ENCODE assay signal across 17 cellular contexts in genomic region chr11:29306527-29306926, GRCh38.
A peak's percentile ranks its signal among the peaks of the same experiment; 100 is the strongest.
DNase-seq lines count a peak whose midpoint lies in the region; ATAC-seq and TF ChIP-seq lines count a peak whose summit lies in the region.
"Had no signal": no experiment of that assay in that cellular context is flagged by ENCODE, and none has a peak within 500 bp of the region (broad histone marks: within the 10 kb centered on the region; RNA-seq: fewer than 3 reads in every experiment).

No MANE protein-coding gene starts in this region.

- ATAC-seq in SK-N-SH treated with all-trans-retinoic acid at 6 μM for 48 hours: peak; percentile 91
- no peak for ATAC-seq in mucosa of descending colon
- ATAC-seq: CD8-positive, alpha-beta T cell; effector memory CD8-positive, alpha-beta T cell; left lung; naive thymus-derived CD8-positive, alpha-beta T cell; upper lobe of right lung had no signal

- intact Hi-C loops in mucosa of descending colon (cut with DNase I, micrococcal nuclease): no loop called here

- no peak for TF ChIP-seq POLR2A in Peyer's patch (IDR thresholded peaks at IDR 0.05)

- H3K4me3 ChIP-seq in retinal pigment epithelial cell (ENCODE audit: low read length): no peak overlapping the region
- H3K4me3 ChIP-seq in Peyer's patch: no peak overlapping the region
- no peak overlapping the region for H3K4me3 ChIP-seq in mucosa of descending colon
- H3K4me3 ChIP-seq: left lung, right atrium auricular region, upper lobe of right lung had no signal

- H3K27me3 ChIP-seq in Peyer's patch: no peaks in the 10 kb centered on the region
- H3K27me3 ChIP-seq: left lung, right atrium auricular region, upper lobe of right lung had no signal

- H3K27ac ChIP-seq in epithelial cell of prostate (peak overlapping the region; percentile 7), Peyer's patch (no peak overlapping the region)
- H3K27ac ChIP-seq: KMS-11, left lung, right atrium auricular region, upper lobe of right lung had no signal

- H3K4me1 ChIP-seq in Peyer's patch (no peaks in the 10 kb centered on the region), mucosa of descending colon (ENCODE audit: low read depth) (no peaks in the 10 kb centered on the region)
- H3K4me1 ChIP-seq: left lung, right atrium auricular region, upper lobe of right lung had no signal

- H3K9me3 ChIP-seq in Peyer's patch (no peaks in the 10 kb centered on the region), mucosa of descending colon (no peaks in the 10 kb centered on the region)
- H3K9me3 ChIP-seq: left lung, right atrium auricular region, upper lobe of right lung had no signal

- DNase-seq in GM04503 (ENCODE audit: low read depth) (peak; percentile 87), epithelial cell of prostate (ENCODE audit: low read depth, low spot score) (no peak), retinal pigment epithelial cell (ENCODE audit: low read depth) (peak; percentile 56), Peyer's patch (no peak), mucosa of descending colon (no peak), NCI-H510A treated with DMSO at 0.1 percent for 48 hours (lab: John Stamatoyannopoulos, UW) (no peak)
- DNase-seq: activated CD4-positive, alpha-beta T cell treated with anti-CD3 and anti-CD28 coated beads, Interleukin-2, amount 50 U/mL, for 4 hours; CD8-positive, alpha-beta T cell; effector memory CD8-positive, alpha-beta T cell; left lung; naive thymus-derived CD8-positive, alpha-beta T cell; NCI-H526 treated with DMSO at 0.1 percent for 48 hours; stimulated activated CD4-positive, alpha-beta T cell treated with anti-CD3 and anti-CD28 coated beads, Interleukin-4, amount 100 ng/mL, for 1 hour; upper lobe of right lung had no signal

- TF ChIP-seq CTCF in retinal pigment epithelial cell (conservative IDR thresholded peaks at IDR 0.05; ENCODE audit: low read depth, low read length) (no peak), Peyer's patch (IDR thresholded peaks at IDR 0.05) (no peak), mucosa of descending colon (IDR thresholded peaks at IDR 0.05) (no peak)

- H3K36me3 ChIP-seq in Peyer's patch (no peaks in the 10 kb centered on the region), mucosa of descending colon (ENCODE audit: low read depth) (no peaks in the 10 kb centered on the region)
- H3K36me3 ChIP-seq: left lung, right atrium auricular region, upper lobe of right lung had no signal

TF ChIP-seq in SK-N-SH treated with all-trans-retinoic acid at 6 μM for 48 hours, 23 proteins besides CTCF, POLR2A, EP300 and RAD21:
- no peak for TF ChIP-seq TCF4 (CRISPR knock-in tag; IDR thresholded peaks at IDR 0.05; ENCODE audit: borderline replicate concordance)
- TF ChIP-seq ZNF8 (CRISPR knock-in tag; IDR thresholded peaks at IDR 0.05): no peak
- TF ChIP-seq, protein P1, sequence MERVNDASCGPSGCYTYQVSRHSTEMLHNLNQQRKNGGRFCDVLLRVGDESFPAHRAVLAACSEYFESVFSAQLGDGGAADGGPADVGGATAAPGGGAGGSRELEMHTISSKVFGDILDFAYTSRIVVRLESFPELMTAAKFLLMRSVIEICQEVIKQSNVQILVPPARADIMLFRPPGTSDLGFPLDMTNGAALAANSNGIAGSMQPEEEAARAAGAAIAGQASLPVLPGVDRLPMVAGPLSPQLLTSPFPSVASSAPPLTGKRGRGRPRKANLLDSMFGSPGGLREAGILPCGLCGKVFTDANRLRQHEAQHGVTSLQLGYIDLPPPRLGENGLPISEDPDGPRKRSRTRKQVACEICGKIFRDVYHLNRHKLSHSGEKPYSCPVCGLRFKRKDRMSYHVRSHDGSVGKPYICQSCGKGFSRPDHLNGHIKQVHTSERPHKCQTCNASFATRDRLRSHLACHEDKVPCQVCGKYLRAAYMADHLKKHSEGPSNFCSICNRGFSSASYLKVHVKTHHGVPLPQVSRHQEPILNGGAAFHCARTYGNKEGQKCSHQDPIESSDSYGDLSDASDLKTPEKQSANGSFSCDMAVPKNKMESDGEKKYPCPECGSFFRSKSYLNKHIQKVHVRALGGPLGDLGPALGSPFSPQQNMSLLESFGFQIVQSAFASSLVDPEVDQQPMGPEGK (CRISPR knock-in tag; IDR thresholded peaks at IDR 0.05; ENCODE audit: borderline replicate concordance): no peak
- no peak for TF ChIP-seq ISL1 (CRISPR knock-in tag; IDR thresholded peaks at IDR 0.05)
- no peak for TF ChIP-seq ZFP30 (CRISPR knock-in tag; IDR thresholded peaks at IDR 0.05)
- TF ChIP-seq, protein P2, sequence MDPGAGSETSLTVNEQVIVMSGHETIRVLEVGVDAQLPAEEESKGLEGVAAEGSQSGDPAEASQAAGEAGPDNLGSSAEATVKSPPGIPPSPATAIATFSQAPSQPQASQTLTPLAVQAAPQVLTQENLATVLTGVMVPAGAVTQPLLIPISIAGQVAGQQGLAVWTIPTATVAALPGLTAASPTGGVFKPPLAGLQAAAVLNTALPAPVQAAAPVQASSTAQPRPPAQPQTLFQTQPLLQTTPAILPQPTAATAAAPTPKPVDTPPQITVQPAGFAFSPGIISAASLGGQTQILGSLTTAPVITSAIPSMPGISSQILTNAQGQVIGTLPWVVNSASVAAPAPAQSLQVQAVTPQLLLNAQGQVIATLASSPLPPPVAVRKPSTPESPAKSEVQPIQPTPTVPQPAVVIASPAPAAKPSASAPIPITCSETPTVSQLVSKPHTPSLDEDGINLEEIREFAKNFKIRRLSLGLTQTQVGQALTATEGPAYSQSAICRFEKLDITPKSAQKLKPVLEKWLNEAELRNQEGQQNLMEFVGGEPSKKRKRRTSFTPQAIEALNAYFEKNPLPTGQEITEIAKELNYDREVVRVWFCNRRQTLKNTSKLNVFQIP (CRISPR knock-in tag; IDR thresholded peaks at IDR 0.05; ENCODE audit: borderline replicate concordance, low read depth): no peak
- TF ChIP-seq, protein P3, sequence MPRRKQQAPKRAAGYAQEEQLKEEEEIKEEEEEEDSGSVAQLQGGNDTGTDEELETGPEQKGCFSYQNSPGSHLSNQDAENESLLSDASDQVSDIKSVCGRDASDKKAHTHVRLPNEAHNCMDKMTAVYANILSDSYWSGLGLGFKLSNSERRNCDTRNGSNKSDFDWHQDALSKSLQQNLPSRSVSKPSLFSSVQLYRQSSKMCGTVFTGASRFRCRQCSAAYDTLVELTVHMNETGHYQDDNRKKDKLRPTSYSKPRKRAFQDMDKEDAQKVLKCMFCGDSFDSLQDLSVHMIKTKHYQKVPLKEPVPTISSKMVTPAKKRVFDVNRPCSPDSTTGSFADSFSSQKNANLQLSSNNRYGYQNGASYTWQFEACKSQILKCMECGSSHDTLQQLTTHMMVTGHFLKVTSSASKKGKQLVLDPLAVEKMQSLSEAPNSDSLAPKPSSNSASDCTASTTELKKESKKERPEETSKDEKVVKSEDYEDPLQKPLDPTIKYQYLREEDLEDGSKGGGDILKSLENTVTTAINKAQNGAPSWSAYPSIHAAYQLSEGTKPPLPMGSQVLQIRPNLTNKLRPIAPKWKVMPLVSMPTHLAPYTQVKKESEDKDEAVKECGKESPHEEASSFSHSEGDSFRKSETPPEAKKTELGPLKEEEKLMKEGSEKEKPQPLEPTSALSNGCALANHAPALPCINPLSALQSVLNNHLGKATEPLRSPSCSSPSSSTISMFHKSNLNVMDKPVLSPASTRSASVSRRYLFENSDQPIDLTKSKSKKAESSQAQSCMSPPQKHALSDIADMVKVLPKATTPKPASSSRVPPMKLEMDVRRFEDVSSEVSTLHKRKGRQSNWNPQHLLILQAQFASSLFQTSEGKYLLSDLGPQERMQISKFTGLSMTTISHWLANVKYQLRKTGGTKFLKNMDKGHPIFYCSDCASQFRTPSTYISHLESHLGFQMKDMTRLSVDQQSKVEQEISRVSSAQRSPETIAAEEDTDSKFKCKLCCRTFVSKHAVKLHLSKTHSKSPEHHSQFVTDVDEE (CRISPR knock-in tag; IDR thresholded peaks at IDR 0.05): no peak
- TF ChIP-seq ESRRG (CRISPR knock-in tag; IDR thresholded peaks at IDR 0.05): no peak
- no peak for TF ChIP-seq ZC3H10 (CRISPR knock-in tag; IDR thresholded peaks at IDR 0.05)
- no peak for TF ChIP-seq GLIS3 (CRISPR knock-in tag; IDR thresholded peaks at IDR 0.05)

Comparison
In these comparisons a context has a peak if more than half of its experiments do, and no peak if none do; other contexts are left out.
1. DNase-seq: peak in GM04503 (single experiment) and retinal pigment epithelial cell (single experiment); none in epithelial cell of prostate (single experiment), Peyer's patch (0 of 3), mucosa of descending colon (0 of 3) and NCI-H510A treated with DMSO at 0.1 percent for 48 hours (single experiment).